10 cellular contexts compared by ENCODE assay signal in genomic region chr5:93586948-93587918, GRCh38. TPM values are rescaled to one million over a fixed set of nuclear protein-coding genes. Genes with fewer than 3 reads are reported as not detected.
DNase-seq lines count a peak whose midpoint lies in the region; ATAC-seq and TF ChIP-seq lines count a peak whose summit lies in the region.
"Had no signal": no experiment of that assay in that cellular context is flagged by ENCODE, and none has a peak within 500 bp of the region (broad histone marks: within the 10 kb centered on the region; RNA-seq: fewer than 3 reads in every experiment).

No MANE protein-coding gene starts in this region.

- H3K27me3 Mint-ChIP-seq in chondrocyte (ENCODE audit: low read depth), result no peaks in the 10 kb centered on the region

- no peak overlapping the region for H2BK15ac ChIP-seq in mesenchymal stem cell (ENCODE audit: low read depth, poor library complexity, severe bottlenecking)

- DNase-seq in right cardiac atrium (peak in 1 of 3 donors; percentile 63), cardiac septum (ENCODE audit: low spot score) (no peak), chondrocyte (ENCODE audit: low spot score) (no peak), mesenchymal stem cell (peak; percentile 59), putamen (ENCODE audit: low spot score) (no peak), SKM-1 (lab: John Stamatoyannopoulos, UW; ENCODE audit: unreplicated experiment) (no peak), NOMO-1 (lab: John Stamatoyannopoulos, UW; ENCODE audit: unreplicated experiment in 2 of 2) (no peak)
- DNase-seq: NCI-H187 treated with DMSO at 0.1 percent for 48 hours, T1000 had no signal

- no peak overlapping the region for H2AK5ac ChIP-seq in mesenchymal stem cell (ENCODE audit: low read length, severe bottlenecking)

- no peak for ATAC-seq in right cardiac atrium
- no peak for ATAC-seq in GM19467 (IDR thresholded peaks at IDR 0.05; ENCODE audit: unreplicated experiment)

- H3K4me1 ChIP-seq in right cardiac atrium (ENCODE audit: control insufficient read depth, insufficient read depth, low read length) (no peaks in the 10 kb centered on the region), mesenchymal stem cell (ENCODE audit: control insufficient read depth, insufficient read depth, low read depth, low read length) (peaks cover 20% of the 10 kb centered on the region)

- peak overlapping the region; percentile 55 for H4K91ac ChIP-seq in mesenchymal stem cell (ENCODE audit: low read length)

- H3K9me3 Mint-ChIP-seq in chondrocyte (ENCODE audit: low read depth), result no peaks in the 10 kb centered on the region

- H3K27me3 ChIP-seq in right cardiac atrium (ENCODE audit: control insufficient read depth, insufficient read depth) (no peaks in the 10 kb centered on the region), mesenchymal stem cell (ENCODE audit: control insufficient read depth in 1 of 2, insufficient read depth in 1 of 2, low read length in 2 of 2) (peaks cover 0 to 25% of the 10 kb centered on the region in 2 experiments)

- no peak overlapping the region for H2AFZ ChIP-seq in mesenchymal stem cell (ENCODE audit: low read depth, low read length)

- H3K79me1 ChIP-seq in mesenchymal stem cell (replicated peaks; ENCODE audit: low read length, poor library complexity, severe bottlenecking), result no peaks in the 10 kb centered on the region

- no peak for TF ChIP-seq CTCF in chondrocyte (IDR thresholded peaks at IDR 0.05)

- H2BK5ac ChIP-seq in mesenchymal stem cell (ENCODE audit: low read depth, low read length, poor library complexity, severe bottlenecking), result no peak overlapping the region

- H3K18ac ChIP-seq in mesenchymal stem cell (ENCODE audit: low read depth in 1 of 2, low read length in 2 of 2), result peak overlapping the region; percentile 95 to 99

- no peak overlapping the region for H3K27ac ChIP-seq in right cardiac atrium (ENCODE audit: low read length)
- H3K27ac ChIP-seq in mesenchymal stem cell (ENCODE audit: low read length, poor library complexity, severe bottlenecking), result peak overlapping the region; percentile 46

- peak overlapping the region in 1 of 2 experiments; percentile 99 for H2BK12ac ChIP-seq in mesenchymal stem cell (ENCODE audit: low read length in 2 of 2)

- peaks cover 59% of the 10 kb centered on the region for H3K4me1 Mint-ChIP-seq in chondrocyte (ENCODE audit: low read depth)

- peak overlapping the region; percentile 96 for H3K4me3 Mint-ChIP-seq in chondrocyte (ENCODE audit: unreplicated experiment)

- H4K8ac ChIP-seq in mesenchymal stem cell (ENCODE audit: low read length), result peak overlapping the region; percentile 5

- H2BK120ac ChIP-seq in mesenchymal stem cell (ENCODE audit: low read depth, low read length), result peak overlapping the region; percentile 11

- peak overlapping the region in 1 of 2 experiments; percentile 96 for H3K14ac ChIP-seq in mesenchymal stem cell (ENCODE audit: low read length in 2 of 2)

- H3K4me3 ChIP-seq in right cardiac atrium (ENCODE audit: low read length) (peak overlapping the region; percentile 12), mesenchymal stem cell (ENCODE audit: insufficient read depth in 1 of 2, low read depth in 1 of 2, low read length in 2 of 2) (peak overlapping the region in 1 of 2 experiments; percentile 40)

- peaks cover 2 to 4% of the 10 kb centered on the region in 2 experiments for H3K36me3 ChIP-seq in mesenchymal stem cell (ENCODE audit: control insufficient read depth in 1 of 2, insufficient read depth in 2 of 2, low read depth in 1 of 2, low read length in 2 of 2)

- H3K4me2 ChIP-seq in mesenchymal stem cell (ENCODE audit: low read length, poor library complexity, severe bottlenecking), result peak overlapping the region; percentile 36

- intact Hi-C loops in right cardiac atrium (cut with DNase I), result no loop called here
- intact Hi-C loops in cardiac septum (cut with DNase I), result loop anchor here (10.0 kb wide), 1 partner anchor 318 kb away; no protein-coding TSS in a partner anchor

- peak overlapping the region; percentile 3 to 72 for H3K4ac ChIP-seq in mesenchymal stem cell (ENCODE audit: low read depth in 1 of 2, low read length in 2 of 2)

- H3K36me3 Mint-ChIP-seq in chondrocyte (ENCODE audit: low read depth), result peaks cover 8% of the 10 kb centered on the region

- H3K9me3 ChIP-seq in right cardiac atrium (ENCODE audit: control insufficient read depth, low read length), result no peaks in the 10 kb centered on the region
- H3K9me3 ChIP-seq in mesenchymal stem cell (ENCODE audit: control insufficient read depth, low read length), result no peaks in the 10 kb centered on the region

- H3K27ac Mint-ChIP-seq in chondrocyte (ENCODE audit: unreplicated experiment), result peak overlapping the region; percentile 99

- H3K9ac ChIP-seq in mesenchymal stem cell (ENCODE audit: low read length), result no peak overlapping the region

- 56% methylated on average over 29 of the region's 29 CpGs for WGBS in right cardiac atrium
- 39% methylated on average over 27 of the region's 29 CpGs for WGBS in mesenchymal stem cell

- H3K23ac ChIP-seq in mesenchymal stem cell (ENCODE audit: low read length in 2 of 2), result peak overlapping the region in 1 of 2 experiments; percentile 99

RNA-seq across cellular contexts. Expression of gene NR2F1, which starts 4.2 kb away (rescaled TPM):
- total RNA-seq in right cardiac atrium (10 to 100 TPM; 22.1 to 59.2 (median 42.6) TPM), cardiac septum (0.73 TPM), chondrocyte (28.7 to 41.9 TPM (median 30.8 TPM) in 3 replicates)
- 29.0 TPM for polyA plus RNA-seq in right cardiac atrium
- 206 TPM for polyA plus RNA-seq in mesenchymal stem cell (2013, experiment 1 of 2)
- polyA plus RNA-seq in mesenchymal stem cell (2013, experiment 2 of 2), result 191 TPM

RNA-seq across cellular contexts. Expression of gene NR2F1-AS1, which starts 6.2 kb away (rescaled TPM):
- 10 to 100 TPM in 3 of 4 donors, 1 to 10 TPM in 1; 7.8 to 13.2 (median 11.8) TPM for total RNA-seq in right cardiac atrium
- 10.3 TPM for polyA plus RNA-seq in right cardiac atrium
- 0.89 TPM for total RNA-seq in cardiac septum
- 16.2 to 20.0 TPM (median 19.7 TPM) in 3 replicates for total RNA-seq in chondrocyte
- 49.8 TPM for polyA plus RNA-seq in mesenchymal stem cell (2013, experiment 1 of 2)
- polyA plus RNA-seq in mesenchymal stem cell (2013, experiment 2 of 2), result 50.1 TPM

Comparison
In these comparisons a context has a peak if more than half of its experiments do, and no peak if none do; other contexts are left out.
1. RNA of gene NR2F1, which starts 4.2 kb away (total RNA-seq): 22.1 to 59.2 TPM in right cardiac atrium and 28.7 to 41.9 TPM in chondrocyte; 0.73 TPM in cardiac septum (single experiment); every median in the first group is over 10 times any median in the second.